In the genomic region with DNA sequence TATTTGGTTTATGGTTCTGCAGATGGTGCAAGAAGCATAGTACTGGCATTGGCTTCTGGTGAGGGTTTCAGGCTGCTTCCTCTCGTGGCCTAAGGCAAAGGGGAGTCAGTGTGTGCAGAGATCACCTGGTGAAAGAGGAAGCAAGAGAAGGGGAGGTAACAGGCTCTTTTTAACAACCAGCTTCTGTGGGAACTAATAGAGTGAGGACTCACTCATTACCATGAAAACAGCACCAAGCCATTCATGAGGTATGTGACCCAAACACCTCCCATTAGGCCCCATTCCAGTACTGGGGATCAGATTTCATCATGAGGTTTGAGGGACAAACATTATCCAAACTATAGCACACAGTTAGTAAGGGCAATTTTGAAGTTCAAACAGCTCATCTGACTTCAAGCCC, we compare ENCODE assay signal across 18 cellular contexts.
A peak's percentile ranks its signal among the peaks of the same experiment; 100 is the strongest.
DNase-seq lines count a peak whose midpoint lies in the region; ATAC-seq, FAIRE-seq and TF ChIP-seq lines count a peak whose summit lies in the region.
"Had no signal": no experiment of that assay in that cellular context is flagged by ENCODE, and none has a peak within 500 bp of the region (broad histone marks: within the 10 kb centered on the region; RNA-seq: fewer than 3 reads in every experiment).

No MANE protein-coding gene starts in this region.

- ATAC-seq in GM21576 (IDR thresholded peaks at IDR 0.05; ENCODE audit: unreplicated experiment) (peak; percentile 62), GM12878 (peak; percentile 73), left lung (no peak), pancreas (no peak)
- ATAC-seq in activated CD4-positive, CD25-positive, alpha-beta regulatory T cell treated with anti-CD3 and anti-CD28 coated beads, Interleukin-2, amount 50 U/mL, for 24 hours, result no peak
- ATAC-seq: esophagus mucosa; left colon; stimulated activated naive CD8-positive, alpha-beta T cell treated with anti-CD3 and anti-CD28 coated beads, Interleukin-15, Interleukin-2, amounts not matched to agents 100 U/mL and 50 U/mL, for 24 hours had no signal

- BruUV-seq in GM12878 (replicated peaks; lab: Mats Ljungman, UMichigan), result no TSS peak

- H3K4me3 ChIP-seq in HUES64 (ENCODE audit: low read length) (no peak overlapping the region), GM12878 (no peak overlapping the region), neural progenitor cell (no peak overlapping the region), left lung (no peak overlapping the region), pancreas (no peak overlapping the region)
- H3K4me3 ChIP-seq: ascending aorta; BLaER1 treated with 17β-estradiol and CSF1 and Interleukin-3, amounts not matched to agents 10 nM and 100 nM; smooth muscle cell; uterus had no signal

- H3K27me3 Mint-ChIP-seq in neural progenitor cell (ENCODE audit: insufficient read depth, low read depth), result no peaks in the 10 kb centered on the region

- H3K36me3 Mint-ChIP-seq in neural progenitor cell, result no peaks in the 10 kb centered on the region

- FAIRE-seq in GM12878 (lab: Jason Lieb, UNC) (no peak), pancreas (lab: Jason Lieb, UNC) (no peak)

- H3K36me3 ChIP-seq in HUES64 (ENCODE audit: insufficient read depth, low read length), result no peaks in the 10 kb centered on the region
- no peaks in the 10 kb centered on the region for H3K36me3 ChIP-seq in GM12878 (ENCODE audit: control insufficient read depth in 2 of 2, insufficient read depth in 2 of 2, low read length in 1 of 2)
- H3K36me3 ChIP-seq in neural progenitor cell, result no peaks in the 10 kb centered on the region
- H3K36me3 ChIP-seq in left lung, result no peaks in the 10 kb centered on the region
- no peaks in the 10 kb centered on the region for H3K36me3 ChIP-seq in pancreas
- H3K36me3 ChIP-seq: ascending aorta; BLaER1 treated with 17β-estradiol and CSF1 and Interleukin-3, amounts not matched to agents 10 nM and 100 nM; uterus had no signal

- H3K4me1 ChIP-seq in HUES64 (ENCODE audit: insufficient read depth, low read length) (peaks cover 19% of the 10 kb centered on the region), GM12878 (ENCODE audit: control insufficient read depth, insufficient read depth, low read length) (no peaks in the 10 kb centered on the region), neural progenitor cell (peaks cover 19% of the 10 kb centered on the region), left lung (no peaks in the 10 kb centered on the region), pancreas (no peaks in the 10 kb centered on the region)
- H3K4me1 ChIP-seq: ascending aorta, uterus had no signal

- peaks cover 7% of the 10 kb centered on the region for H3F3A ChIP-seq in neural progenitor cell (ENCODE audit: low read depth)

- intact Hi-C loops in GM12878 (cut with micrococcal nuclease; ENCODE audit: unreplicated experiment), result no loop called here
- intact Hi-C loops in left lung (cut with DNase I), result no loop called here
- intact Hi-C loops in pancreas (cut with DNase I), result no loop called here

- no peak for TF ChIP-seq RAD21 in GM12878 (IDR thresholded peaks at IDR 0.05; ENCODE audit: insufficient read depth, low read depth, low read length)

- CTCF ChIA-PET in GM12878 (lab: Yijun Ruan, JAX), result interaction anchor here (1.4 kb wide), 1 partner anchor 1199 kb away, joined by 3 read pairs; no protein-coding TSS in a partner anchor

- H3K9me3 Mint-ChIP-seq in neural progenitor cell, result no peaks in the 10 kb centered on the region

- H3K79me2 ChIP-seq in GM12878 (ENCODE audit: control insufficient read depth, insufficient read depth, low read length) (no peaks in the 10 kb centered on the region), neural progenitor cell (ENCODE audit: low read depth) (no peaks in the 10 kb centered on the region)

- DNase-seq in GM12878 (ENCODE audit: low read depth, low spot score), result no peak
- DNase-seq in neural progenitor cell (ENCODE audit: low spot score), result peak; percentile 26
- no peak for DNase-seq in left lung
- DNase-seq in pancreas, result no peak
- DNase-seq: activated CD8-positive, alpha-beta memory T cell treated with anti-CD3 and anti-CD28 coated beads for 24 hours; activated effector memory CD4-positive, alpha-beta T cell treated with anti-CD3 and anti-CD28 coated beads, Interleukin-2, amount 50 U/mL, for 16 hours; glutamatergic neuron; left colon; posterior cingulate gyrus; stimulated activated naive CD8-positive, alpha-beta T cell treated with anti-CD3 and anti-CD28 coated beads, Interleukin-15, Interleukin-2, amounts not matched to agents 100 U/mL and 50 U/mL, for 24 hours; uterus had no signal

- no peak for TF ChIP-seq POLR2A in GM12878 (IDR thresholded peaks at IDR 0.05; ENCODE audit: low read depth, low read length)

- RAD21 ChIA-PET in GM12878 (lab: Charles Lee; ENCODE audit: unreplicated experiment), result no interaction called here

- H2AFZ ChIP-seq in GM12878 (ENCODE audit: control insufficient read depth, low read depth, low read length) (no peak overlapping the region), neural progenitor cell (replicated peaks) (peak overlapping the region; percentile 44)

- H3K4me1 Mint-ChIP-seq in neural progenitor cell, result peaks cover 23% of the 10 kb centered on the region

- 27% methylated on average over 1 of the region's 1 CpG for WGBS in HUES64
- 0% methylated on average over 1 of the region's 1 CpG for WGBS in GM12878 (ENCODE audit: insufficient coverage, insufficient replicate concordance, low lambda C conversion rate, missing lambda C conversion rate)
- 40 to 50% methylated on average over 1 of the region's 1 CpG for WGBS in pancreas, 2 donors

- no peak overlapping the region for H3K9ac ChIP-seq in HUES64 (ENCODE audit: low read depth, low read length)
- no peak overlapping the region for H3K9ac ChIP-seq in GM12878 (ENCODE audit: control insufficient read depth, insufficient read depth, low read length)
- no peak overlapping the region for H3K9ac ChIP-seq in neural progenitor cell
- H3K9ac ChIP-seq: BLaER1 treated with 17β-estradiol and CSF1 and Interleukin-3, amounts not matched to agents 10 nM and 100 nM had no signal

- no peak overlapping the region for H3K4me2 ChIP-seq in GM12878 (ENCODE audit: control insufficient read depth, insufficient read depth)
- H3K4me2 ChIP-seq in neural progenitor cell, result no peak overlapping the region
- H3K4me2 ChIP-seq: BLaER1 treated with 17β-estradiol and CSF1 and Interleukin-3, amounts not matched to agents 10 nM and 100 nM; smooth muscle cell had no signal

- H3K27me3 ChIP-seq in HUES64 (ENCODE audit: insufficient read depth, low read length) (no peaks in the 10 kb centered on the region), GM12878 (replicated peaks in 1 of 2; ENCODE audit: control insufficient read depth in 2 of 2, insufficient read depth in 2 of 2, low read length in 1 of 2) (no peaks in the 10 kb centered on the region; a peak in 1 of 4 replicates), neural progenitor cell (no peaks in the 10 kb centered on the region), left lung (no peaks in the 10 kb centered on the region), pancreas (no peaks in the 10 kb centered on the region)
- H3K27me3 ChIP-seq: ascending aorta; BLaER1 treated with 17β-estradiol and CSF1 and Interleukin-3, amounts not matched to agents 10 nM and 100 nM; uterus had no signal

- peak overlapping the region; percentile 67 for H3K27ac Mint-ChIP-seq in neural progenitor cell

- no peak for TF ChIP-seq EP300 in GM12878 (IDR thresholded peaks at IDR 0.05; ENCODE audit: borderline replicate concordance in 1 of 2, control insufficient read depth in 1 of 2, low read depth in 2 of 2, low read length in 2 of 2)

- H3K9me3 ChIP-seq in HUES64 (ENCODE audit: insufficient read depth, low read depth, low read length) (no peaks in the 10 kb centered on the region), GM12878 (replicated peaks; ENCODE audit: control insufficient read depth, insufficient read depth, low read length) (no peaks in the 10 kb centered on the region), neural progenitor cell (ENCODE audit: low read depth) (no peaks in the 10 kb centered on the region), left lung (no peaks in the 10 kb centered on the region), pancreas (no peaks in the 10 kb centered on the region)
- H3K9me3 ChIP-seq: ascending aorta; BLaER1 treated with 17β-estradiol and CSF1 and Interleukin-3, amounts not matched to agents 10 nM and 100 nM; uterus had no signal

- no peak overlapping the region for H3K4me3 Mint-ChIP-seq in neural progenitor cell

- H4K20me1 ChIP-seq in GM12878 (ENCODE audit: control insufficient read depth, insufficient read depth) (no peaks in the 10 kb centered on the region), neural progenitor cell (ENCODE audit: low read depth) (no peaks in the 10 kb centered on the region)
- H4K20me1 ChIP-seq: BLaER1 treated with 17β-estradiol and CSF1 and Interleukin-3, amounts not matched to agents 10 nM and 100 nM had no signal

- POLR2A ChIA-PET in GM12878 (lab: Charles Lee), result no interaction called here

- in situ Hi-C loops in GM12878 (cut with MboI), result no loop called here

- SMC1A ChIA-PET in GM12878 (lab: Charles Lee; ENCODE audit: uncharacterized antibody, unreplicated experiment), result interaction anchor here (0.7 kb wide), 2 partner anchors 42 to 737 kb away, joined by 3 to 4 read pairs; no protein-coding TSS in a partner anchor

- H3K27ac ChIP-seq in HUES64 (ENCODE audit: low read depth, low read length) (peak overlapping the region; percentile 72; the same call in 1 of the 2 replicates), GM12878 (ENCODE audit: control insufficient read depth, insufficient read depth) (no peak overlapping the region), neural progenitor cell (no peak overlapping the region), left lung (no peak overlapping the region), pancreas (no peak overlapping the region)
- H3K27ac ChIP-seq: ascending aorta; BLaER1 treated with 17β-estradiol and CSF1 and Interleukin-3, amounts not matched to agents 10 nM and 100 nM; uterus had no signal

- TF ChIP-seq CTCF in GM12878 (IDR thresholded peaks at IDR 0.05 in 2 of 3, conservative IDR thresholded peaks at IDR 0.05 in 1 of 3; ENCODE audit: control insufficient read depth in 2 of 3, extremely low read depth in 1 of 3, insufficient read depth in 1 of 3, low read depth in 3 of 3, low read length in 3 of 3) (no peak), neural progenitor cell (IDR thresholded peaks at IDR 0.05) (no peak), left lung (IDR thresholded peaks at IDR 0.05) (no peak), pancreas (IDR thresholded peaks at IDR 0.05) (no peak)

TF ChIP-seq in GM12878, 131 proteins besides CTCF, POLR2A, EP300 and RAD21 (continues in another document):
- TF ChIP-seq SUZ12 (IDR thresholded peaks at IDR 0.05; ENCODE audit: unreplicated experiment) (no peak), JUNB (IDR thresholded peaks at IDR 0.05) (no peak), RCOR1 (conservative IDR thresholded peaks at IDR 0.05; ENCODE audit: low read depth, low read length) (no peak)
- TF ChIP-seq, protein P1, sequence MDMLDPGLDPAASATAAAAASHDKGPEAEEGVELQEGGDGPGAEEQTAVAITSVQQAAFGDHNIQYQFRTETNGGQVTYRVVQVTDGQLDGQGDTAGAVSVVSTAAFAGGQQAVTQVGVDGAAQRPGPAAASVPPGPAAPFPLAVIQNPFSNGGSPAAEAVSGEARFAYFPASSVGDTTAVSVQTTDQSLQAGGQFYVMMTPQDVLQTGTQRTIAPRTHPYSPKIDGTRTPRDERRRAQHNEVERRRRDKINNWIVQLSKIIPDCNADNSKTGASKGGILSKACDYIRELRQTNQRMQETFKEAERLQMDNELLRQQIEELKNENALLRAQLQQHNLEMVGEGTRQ (IDR thresholded peaks at IDR 0.05; ENCODE audit: borderline replicate concordance, low read depth, low read length), result no peak

Comparison
In these comparisons a context has a peak if more than half of its experiments do, and no peak if none do; other contexts are left out.
1. ATAC-seq: peak in GM21576 (single experiment) and GM12878 (single experiment); none in activated CD4-positive, CD25-positive, alpha-beta regulatory T cell treated with anti-CD3 and anti-CD28 coated beads, Interleukin-2, amount 50 U/mL, for 24 hours (0 of 2), left lung (single experiment) and pancreas (0 of 4).